Comparison of ENCODE assay signal across 17 cellular contexts in genomic region chr17:78263736-78264340, GRCh38. TPM values are rescaled to one million over a fixed set of nuclear protein-coding genes. Genes with fewer than 3 reads are reported as not detected.
DNase-seq lines count a peak whose midpoint lies in the region; ATAC-seq and TF ChIP-seq lines count a peak whose summit lies in the region.
"Had no signal": no experiment of that assay in that cellular context is flagged by ENCODE, and none has a peak within 500 bp of the region (broad histone marks: within the 10 kb centered on the region; RNA-seq: fewer than 3 reads in every experiment).

No MANE protein-coding gene starts in this region.

- POLR2A ChIA-PET in naive thymus-derived CD8-positive, alpha-beta T cell (lab: Charles Lee) = interaction anchor here (0.7 to 2.5 kb wide), 4 partner anchors 9 to 50 kb away, joined by 3 to 9 read pairs (median 6); no protein-coding TSS in a partner anchor

- no peaks in the 10 kb centered on the region for H3K9me3 ChIP-seq in duodenal mucosa (ENCODE audit: control insufficient read depth in 1 of 2, low read length in 2 of 2)
- no peaks in the 10 kb centered on the region for H3K9me3 ChIP-seq in vagina

- H3K27ac ChIP-seq in duodenal mucosa (ENCODE audit: low read depth, low read length) (peak overlapping the region; percentile 30), vagina (peak overlapping the region; percentile 20)

- H3K4me3 Mint-ChIP-seq in natural killer cell treated with Interleukin-12 subunit alpha and Interleukin-12 subunit beta and Interleukin-15 and Interleukin-18, amount 100 ng/mL, for 72 hours = no peak overlapping the region
- H3K4me3 Mint-ChIP-seq in natural killer cell = no peak overlapping the region
- H3K4me3 Mint-ChIP-seq in naive thymus-derived CD8-positive, alpha-beta T cell = no peak overlapping the region
- H3K4me3 Mint-ChIP-seq: activated naive CD8-positive, alpha-beta T cell treated with anti-CD3 and anti-CD28 coated beads, Interleukin-2, amount 50 U/mL, for 24 hours had no signal

- no peaks in the 10 kb centered on the region for H3K36me3 Mint-ChIP-seq in natural killer cell treated with Interleukin-12 subunit alpha and Interleukin-12 subunit beta and Interleukin-15 and Interleukin-18, amount 100 ng/mL, for 72 hours
- no peaks in the 10 kb centered on the region for H3K36me3 Mint-ChIP-seq in natural killer cell
- no peaks in the 10 kb centered on the region for H3K36me3 Mint-ChIP-seq in naive thymus-derived CD8-positive, alpha-beta T cell

- peak overlapping the region; percentile 18 to 81 for H3K27ac Mint-ChIP-seq in natural killer cell treated with Interleukin-12 subunit alpha and Interleukin-12 subunit beta and Interleukin-15 and Interleukin-18, amount 100 ng/mL, for 72 hours
- H3K27ac Mint-ChIP-seq in natural killer cell = no peak overlapping the region
- peak overlapping the region; percentile 31 to 89 (median 74) for H3K27ac Mint-ChIP-seq in naive thymus-derived CD8-positive, alpha-beta T cell
- H3K27ac Mint-ChIP-seq: activated naive CD8-positive, alpha-beta T cell treated with anti-CD3 and anti-CD28 coated beads, Interleukin-2, amount 50 U/mL, for 24 hours had no signal

- peaks cover 21 to 27% of the 10 kb centered on the region in 2 donors for H3K4me1 ChIP-seq in duodenal mucosa (ENCODE audit: control insufficient read depth in 1 of 2, insufficient read depth in 2 of 2, low read length in 2 of 2)
- peaks cover 2% of the 10 kb centered on the region for H3K4me1 ChIP-seq in vagina

- no peaks in the 10 kb centered on the region for H3K9me3 Mint-ChIP-seq in natural killer cell treated with Interleukin-12 subunit alpha and Interleukin-12 subunit beta and Interleukin-15 and Interleukin-18, amount 100 ng/mL, for 72 hours
- no peaks in the 10 kb centered on the region for H3K9me3 Mint-ChIP-seq in natural killer cell
- no peaks in the 10 kb centered on the region for H3K9me3 Mint-ChIP-seq in naive thymus-derived CD8-positive, alpha-beta T cell
- H3K9me3 Mint-ChIP-seq: activated naive CD8-positive, alpha-beta T cell treated with anti-CD3 and anti-CD28 coated beads, Interleukin-2, amount 50 U/mL, for 24 hours had no signal

- intact Hi-C loops in natural killer cell (cut with micrococcal nuclease) (no loop called here), vagina (cut with DNase I) (no loop called here)

- TF ChIP-seq POLR2A in vagina (IDR thresholded peaks at IDR 0.05) = no peak

- peak overlapping the region in 1 of 2 donors; percentile 9 for H3K9ac ChIP-seq in duodenal mucosa (ENCODE audit: low read depth in 1 of 2, low read length in 2 of 2)

- H3K4me1 Mint-ChIP-seq in natural killer cell treated with Interleukin-12 subunit alpha and Interleukin-12 subunit beta and Interleukin-15 and Interleukin-18, amount 100 ng/mL, for 72 hours (ENCODE audit: low read depth in 2 of 2) = peaks cover 4 to 10% of the 10 kb centered on the region in 2 donors
- peaks cover 4 to 5% of the 10 kb centered on the region in 2 donors for H3K4me1 Mint-ChIP-seq in natural killer cell
- H3K4me1 Mint-ChIP-seq in naive thymus-derived CD8-positive, alpha-beta T cell = peaks cover 12 to 46% (median 32%) of the 10 kb centered on the region in 4 donors

- no peaks in the 10 kb centered on the region for H3K27me3 ChIP-seq in duodenal mucosa (ENCODE audit: control insufficient read depth in 1 of 2, insufficient read depth in 2 of 2, low read length in 2 of 2)
- H3K27me3 ChIP-seq in vagina = peaks cover under 1% of the 10 kb centered on the region

- ATAC-seq in natural killer cell treated with Interleukin-12 subunit alpha and Interleukin-12 subunit beta and Interleukin-15 and Interleukin-18, amount 100 ng/mL, for 72 hours = no peak
- ATAC-seq in natural killer cell = no peak
- ATAC-seq in naive thymus-derived CD8-positive, alpha-beta T cell = no peak
- no peak for ATAC-seq in GM21528 (IDR thresholded peaks at IDR 0.05; ENCODE audit: low FRiP score, unreplicated experiment)
- ATAC-seq: activated naive CD8-positive, alpha-beta T cell treated with anti-CD3 and anti-CD28 coated beads, Interleukin-2, amount 50 U/mL, for 24 hours had no signal

- no peaks in the 10 kb centered on the region for H3K36me3 ChIP-seq in duodenal mucosa (ENCODE audit: control insufficient read depth in 1 of 2, insufficient read depth in 2 of 2, low read length in 2 of 2)
- H3K36me3 ChIP-seq in vagina = no peaks in the 10 kb centered on the region

- no peak for TF ChIP-seq CTCF in natural killer cell (IDR thresholded peaks at IDR 0.05)
- TF ChIP-seq CTCF in vagina (IDR thresholded peaks at IDR 0.05) = no peak

- DNase-seq in natural killer cell treated with Interleukin-12 subunit alpha and Interleukin-12 subunit beta and Interleukin-15 and Interleukin-18, amount 100 ng/mL, for 72 hours (ENCODE audit: low spot score) = no peak
- DNase-seq in natural killer cell = no peak
- no peak for DNase-seq in naive thymus-derived CD8-positive, alpha-beta T cell
- no peak for DNase-seq in vagina (ENCODE audit: extremely low spot score in 2 of 2)
- DNase-seq in NCI-H82 (lab: John Stamatoyannopoulos, UW) = no peak
- DNase-seq in effector CD4-positive, alpha-beta T cell = no peak
- DNase-seq: activated naive CD8-positive, alpha-beta T cell treated with anti-CD3 and anti-CD28 coated beads, Interleukin-2, amount 50 U/mL, for 24 hours; AML-193; cerebellar nuclear complex; mammary epithelial cell; NCI-H146; NCI-H524 had no signal

- H3K4me3 ChIP-seq in duodenal mucosa (ENCODE audit: low read depth in 1 of 2, low read length in 2 of 2) = no peak overlapping the region
- H3K4me3 ChIP-seq in vagina = no peak overlapping the region
- H3K4me3 ChIP-seq: GM12878 had no signal

- no peaks in the 10 kb centered on the region for H3K27me3 Mint-ChIP-seq in natural killer cell treated with Interleukin-12 subunit alpha and Interleukin-12 subunit beta and Interleukin-15 and Interleukin-18, amount 100 ng/mL, for 72 hours
- H3K27me3 Mint-ChIP-seq in natural killer cell (ENCODE audit: low read depth in 2 of 2) = peaks cover 0 to 3% of the 10 kb centered on the region in 2 donors
- H3K27me3 Mint-ChIP-seq in naive thymus-derived CD8-positive, alpha-beta T cell = no peaks in the 10 kb centered on the region
- H3K27me3 Mint-ChIP-seq: activated naive CD8-positive, alpha-beta T cell treated with anti-CD3 and anti-CD28 coated beads, Interleukin-2, amount 50 U/mL, for 24 hours had no signal

RNA-seq across cellular contexts. Expression of gene TMEM235, which starts 32.4 kb away (rescaled TPM):
- total RNA-seq in natural killer cell treated with Interleukin-12 subunit alpha and Interleukin-12 subunit beta and Interleukin-15 and Interleukin-18, amount 100 ng/mL, for 72 hours = not detected
- total RNA-seq in natural killer cell (not detected), vagina (not detected)
- not detected for total RNA-seq in naive thymus-derived CD8-positive, alpha-beta T cell
- polyA plus RNA-seq in naive thymus-derived CD8-positive, alpha-beta T cell = not detected
- total RNA-seq: GM12878, mammary epithelial cell, RPMI7951 had no signal
- polyA plus RNA-seq: esophagus, GM12878, mammary epithelial cell had no signal

RNA-seq across cellular contexts. Expression of gene BIRC5, which starts 49.8 kb away (rescaled TPM):
- total RNA-seq in natural killer cell treated with Interleukin-12 subunit alpha and Interleukin-12 subunit beta and Interleukin-15 and Interleukin-18, amount 100 ng/mL, for 72 hours = 100 to 1,000 TPM in 1 of 2 donors, 10 to 100 TPM in 1; 42.4 to 100 TPM
- total RNA-seq in natural killer cell (1 to 10 TPM in 2 of 3 donors, under 1 TPM in 1; 0.73 to 1.9 (median 1.2) TPM), vagina (3.4 TPM)
- under 1 TPM in 1 of 2 experiments, not detected in 1; 0.30 TPM for total RNA-seq in naive thymus-derived CD8-positive, alpha-beta T cell
- not detected for polyA plus RNA-seq in naive thymus-derived CD8-positive, alpha-beta T cell

Comparison
In these comparisons a context has a peak if more than half of its experiments do, and no peak if none do; other contexts are left out.
1. H3K27ac Mint-ChIP-seq: peak in natural killer cell treated with Interleukin-12 subunit alpha and Interleukin-12 subunit beta and Interleukin-15 and Interleukin-18, amount 100 ng/mL, for 72 hours (2 of 2) and naive thymus-derived CD8-positive, alpha-beta T cell (10 of 10); none in natural killer cell (0 of 2).